ENCODE assay signal across 30 cellular contexts in genomic region chr12:52826611-52827498, GRCh38. TPM values are rescaled to one million over a fixed set of nuclear protein-coding genes. Genes with fewer than 3 reads are reported as not detected.
DNase-seq lines count a peak whose midpoint lies in the region; ATAC-seq, FAIRE-seq and TF ChIP-seq lines count a peak whose summit lies in the region.
"Had no signal": no experiment of that assay in that cellular context is flagged by ENCODE, and none has a peak within 500 bp of the region (broad histone marks: within the 10 kb centered on the region; RNA-seq: fewer than 3 reads in every experiment).

No MANE protein-coding gene starts in this region.

- H3K4me2 ChIP-seq in H1 (ENCODE audit: insufficient read depth in 1 of 2, low read depth in 2 of 2, low read length in 2 of 2) (no peak overlapping the region), mesendoderm (ENCODE audit: low read length) (no peak overlapping the region)

- no peak overlapping the region for H3K9ac ChIP-seq in H1 (replicated peaks in 1 of 4; ENCODE audit: extremely low read depth in 1 of 4, low read depth in 3 of 4, low read length in 3 of 4)
- no peak overlapping the region for H3K9ac ChIP-seq in mesendoderm (ENCODE audit: low read length)

- H3K79me2 ChIP-seq in H1 (ENCODE audit: control insufficient read depth in 1 of 2, insufficient read depth in 2 of 2, low read length in 2 of 2) (no peaks in the 10 kb centered on the region), mesendoderm (ENCODE audit: control insufficient read depth, insufficient read depth, low read length) (no peaks in the 10 kb centered on the region)

- DNase-seq in T47D (ENCODE audit: low read depth in 1 of 2, low spot score in 1 of 2) (peak; percentile 56 to 70), MCF 10A (ENCODE audit: unreplicated experiment) (no peak), H1 (ENCODE audit: low read depth in 1 of 2, low spot score in 2 of 2) (no peak), mesendoderm (peak; percentile 76), G401 (ENCODE audit: low spot score) (no peak), cerebellum (ENCODE audit: low spot score) (no peak), uterus (no peak)
- DNase-seq: activated CD4-positive, alpha-beta T cell treated with anti-CD3 and anti-CD28 coated beads, Interleukin-2, amount 10 ng/mL, durations not matched to agents 7 days and 5 days; BE2C; brain microvascular endothelial cell; colonic mucosa; effector memory CD8-positive, alpha-beta T cell; esophagus squamous epithelium; KG1; midbrain; NCI-H146; NCI-H526 treated with DMSO at 0.1 percent for 48 hours; stimulated activated CD4-positive, alpha-beta T cell treated with anti-CD3 and anti-CD28 coated beads, Interleukin-2, amount 100 ng/mL, for 24 hours; T-helper 2 cell had no signal

- no peak for TF ChIP-seq POLR2A in H1 (IDR thresholded peaks at IDR 0.05; ENCODE audit: control extremely low read depth in 1 of 2, low read depth in 2 of 2, low read length in 2 of 2)
- TF ChIP-seq POLR2A in uterus (IDR thresholded peaks at IDR 0.05) = no peak

- no peaks in the 10 kb centered on the region for H4K20me1 ChIP-seq in H1 (replicated peaks in 1 of 2; ENCODE audit: control insufficient read depth in 1 of 2, insufficient read depth in 2 of 2, low read length in 2 of 2)

- no peak overlapping the region for H3K27ac Mint-ChIP-seq in MCF 10A (ENCODE audit: low read depth, unreplicated experiment)
- H3K27ac Mint-ChIP-seq: activated CD4-positive, alpha-beta T cell treated with anti-CD3 and anti-CD28 coated beads, Interleukin-2, amount 10 ng/mL, durations not matched to agents 7 days and 5 days; effector memory CD8-positive, alpha-beta T cell; stimulated activated memory B cell treated with anti-CD40 and anti-IgM and Interleukin-4, amounts not matched to agents 10 μg/mL and 1 μg/mL and 100 μg/mL, for 72 hours had no signal

- TF ChIP-seq CTCF in MCF 10A (IDR thresholded peaks at IDR 0.05; ENCODE audit: unreplicated experiment) (no peak), H1 (IDR thresholded peaks at IDR 0.05; ENCODE audit: control extremely low read depth in 1 of 3, insufficient read depth in 1 of 3, low read depth in 1 of 3, low read length in 3 of 3) (no peak), uterus (IDR thresholded peaks at IDR 0.05) (no peak)

- TF ChIP-seq EP300 in H1 (IDR thresholded peaks at IDR 0.05; ENCODE audit: borderline replicate concordance in 1 of 2, low read depth in 2 of 2, low read length in 2 of 2) = no peak

- H3K18ac ChIP-seq in H1 (ENCODE audit: extremely low read depth, low read length) (no peak overlapping the region), mesendoderm (ENCODE audit: low read length) (no peak overlapping the region)

- POLR2A ChIA-PET in MCF 10A (lab: Yijun Ruan, JAX) (no interaction called here), H1 (lab: Charles Lee; ENCODE audit: partially characterized antibody) (no interaction called here)

- H3K79me1 ChIP-seq in H1 (ENCODE audit: low read depth, low read length) (no peaks in the 10 kb centered on the region), mesendoderm (ENCODE audit: low read length) (no peaks in the 10 kb centered on the region)

- H2AFZ ChIP-seq in H1 (ENCODE audit: low read length) = no peak overlapping the region

- H3K27me3 Mint-ChIP-seq in MCF 10A (ENCODE audit: insufficient read depth, unreplicated experiment) = peaks cover 15% of the 10 kb centered on the region
- H3K27me3 Mint-ChIP-seq: activated CD4-positive, alpha-beta T cell treated with anti-CD3 and anti-CD28 coated beads, Interleukin-2, amount 10 ng/mL, durations not matched to agents 7 days and 5 days; natural killer cell treated with Interleukin-12 subunit alpha and Interleukin-12 subunit beta and Interleukin-15 and Interleukin-18, amount 100 ng/mL, for 72 hours had no signal

- no peak for TF ChIP-seq RAD21 in H1 (IDR thresholded peaks at IDR 0.05 in 1 of 2, conservative IDR thresholded peaks at IDR 0.05 in 1 of 2; ENCODE audit: low read depth in 2 of 2, low read length in 2 of 2)

- no peak overlapping the region for H3K27ac ChIP-seq in H1 (ENCODE audit: low read depth, low read length)
- no peak overlapping the region for H3K27ac ChIP-seq in mesendoderm (ENCODE audit: low read depth, low read length)
- no peak overlapping the region for H3K27ac ChIP-seq in uterus
- H3K27ac ChIP-seq: brain microvascular endothelial cell, colonic mucosa, esophagus squamous epithelium, gastroesophageal sphincter, SK-N-MC, skin epidermis had no signal

- intact Hi-C loops in MCF 10A (cut with micrococcal nuclease) (no loop called here), uterus (cut with DNase I; ENCODE audit: low total_unique reads) (no loop called here)

- H3K23me2 ChIP-seq in H1 (ENCODE audit: low read depth, low read length) = no peaks in the 10 kb centered on the region

- 0 out of 2 replicates have a peak overlapping the region, but pooled peaks have one; percentile 34 for H2BK20ac ChIP-seq in H1 (ENCODE audit: low read length)

- H3K23ac ChIP-seq in H1 (ENCODE audit: insufficient read length) = no peak overlapping the region
- no peak overlapping the region for H3K23ac ChIP-seq in mesendoderm (ENCODE audit: low read length)

- H3K9me3 Mint-ChIP-seq in MCF 10A (ENCODE audit: unreplicated experiment) = no peaks in the 10 kb centered on the region
- H3K9me3 Mint-ChIP-seq: activated CD4-positive, alpha-beta T cell treated with anti-CD3 and anti-CD28 coated beads, Interleukin-2, amount 10 ng/mL, durations not matched to agents 7 days and 5 days; effector memory CD8-positive, alpha-beta T cell; natural killer cell treated with Interleukin-12 subunit alpha and Interleukin-12 subunit beta and Interleukin-15 and Interleukin-18, amount 100 ng/mL, for 72 hours; stimulated activated memory B cell treated with anti-CD40 and anti-IgM and Interleukin-4, amounts not matched to agents 10 μg/mL and 1 μg/mL and 100 μg/mL, for 72 hours had no signal

- WGBS in H1 (ENCODE audit: extremely low coverage in 1 of 2, insufficient coverage in 1 of 2, insufficient read length in 1 of 2, insufficient replicate concordance in 2 of 2, low coverage in 1 of 2, low lambda C conversion rate in 2 of 2, missing lambda C conversion rate in 1 of 2), 2 experiments = 94% methylated on average over 11 of the region's 11 CpGs; no CpG with 5 or more reads in 1 of the 2 experiments
- no CpG with 5 or more reads among the region's 11 CpGs for WGBS in mesendoderm (ENCODE audit: extremely low coverage, insufficient coverage, low lambda C conversion rate)

- H4K5ac ChIP-seq in H1 (ENCODE audit: insufficient read length, low read depth, low read length) = no peak overlapping the region
- no peak overlapping the region for H4K5ac ChIP-seq in mesendoderm (ENCODE audit: low read length)

- H3K27me3 ChIP-seq in H1 (replicated peaks in 1 of 4; ENCODE audit: control insufficient read depth in 3 of 4, extremely low read depth in 1 of 4, insufficient read depth in 3 of 4, low read length in 3 of 4) = 0 out of 7 replicates have a peak, but pooled peaks cover 0 to 2% (median 0%) of the 10 kb centered on the region in 4 experiments
- no peaks in the 10 kb centered on the region for H3K27me3 ChIP-seq in mesendoderm (ENCODE audit: insufficient read depth, low read length, poor library complexity)
- no peaks in the 10 kb centered on the region for H3K27me3 ChIP-seq in uterus
- H3K27me3 ChIP-seq: brain microvascular endothelial cell, colonic mucosa, gastroesophageal sphincter had no signal

- no peak overlapping the region for H3K4ac ChIP-seq in H1 (replicated peaks; ENCODE audit: insufficient read length, low read depth, low read length)
- H3K4ac ChIP-seq in mesendoderm (ENCODE audit: low read depth, low read length) = no peak overlapping the region

- H2BK120ac ChIP-seq in H1 (replicated peaks; ENCODE audit: low read depth, low read length) (no peak overlapping the region), mesendoderm (ENCODE audit: low read depth, low read length) (no peak overlapping the region)

- no peak overlapping the region for H2BK15ac ChIP-seq in H1 (ENCODE audit: low read length)
- no peak overlapping the region for H2BK15ac ChIP-seq in mesendoderm (replicated peaks; ENCODE audit: low read depth)

- H3K4me1 ChIP-seq in H1 (replicated peaks in 1 of 4; ENCODE audit: control insufficient read depth in 3 of 4, insufficient read depth in 4 of 4, low read length in 3 of 4) = no peaks in the 10 kb centered on the region; a peak in 2 of 7 replicates
- H3K4me1 ChIP-seq in mesendoderm (ENCODE audit: control insufficient read depth, low read depth, low read length) = no peaks in the 10 kb centered on the region
- no peaks in the 10 kb centered on the region for H3K4me1 ChIP-seq in uterus
- H3K4me1 ChIP-seq: BE2C, colonic mucosa, HAP-1 had no signal

- H2BK5ac ChIP-seq in H1 (ENCODE audit: low read depth, low read length) (peak overlapping the region; percentile 3; the same call in 1 of the 2 replicates), mesendoderm (ENCODE audit: low read length) (no peak overlapping the region)

- H2AK5ac ChIP-seq in H1 (ENCODE audit: low read depth, low read length) = peak overlapping the region; percentile 98; the same call in 1 of the 2 replicates
- no peak overlapping the region for H2AK5ac ChIP-seq in mesendoderm (ENCODE audit: low read length)

- H3K9me3 ChIP-seq in H1 (ENCODE audit: insufficient read depth in 2 of 2, low read depth in 1 of 2, low read length in 1 of 2) = no peaks in the 10 kb centered on the region
- H3K9me3 ChIP-seq in uterus = no peaks in the 10 kb centered on the region
- H3K9me3 ChIP-seq: BE2C, colonic mucosa, esophagus squamous epithelium, gastroesophageal sphincter, HAP-1 had no signal

- H3K56ac ChIP-seq in H1 (replicated peaks; ENCODE audit: insufficient read length, low read depth, low read length) (no peak overlapping the region), mesendoderm (ENCODE audit: low read length) (no peak overlapping the region)

- FAIRE-seq in H1 (lab: Jason Lieb, UNC) = no peak

- no peak for ATAC-seq in GM19324 (IDR thresholded peaks at IDR 0.05; ENCODE audit: low FRiP score, unreplicated experiment)
- ATAC-seq: effector memory CD8-positive, alpha-beta T cell; gastroesophageal sphincter; natural killer cell treated with Interleukin-12 subunit alpha and Interleukin-12 subunit beta and Interleukin-15 and Interleukin-18, amount 100 ng/mL, for 72 hours; stimulated activated memory B cell treated with anti-CD40 and anti-IgM and Interleukin-4, amounts not matched to agents 10 μg/mL and 1 μg/mL and 100 μg/mL, for 72 hours had no signal

- no peak overlapping the region for H3K4me3 Mint-ChIP-seq in MCF 10A (ENCODE audit: unreplicated experiment)
- H3K4me3 Mint-ChIP-seq: activated CD4-positive, alpha-beta T cell treated with anti-CD3 and anti-CD28 coated beads, Interleukin-2, amount 10 ng/mL, durations not matched to agents 7 days and 5 days; effector memory CD8-positive, alpha-beta T cell; stimulated activated memory B cell treated with anti-CD40 and anti-IgM and Interleukin-4, amounts not matched to agents 10 μg/mL and 1 μg/mL and 100 μg/mL, for 72 hours had no signal

- BruUV-seq in MCF 10A (replicated peaks; lab: Mats Ljungman, UMichigan) = no TSS peak

- H4K91ac ChIP-seq in H1 (replicated peaks; ENCODE audit: insufficient read length, low read length) = peak overlapping the region; percentile 20

- CTCF ChIA-PET in MCF 10A (lab: Yijun Ruan, JAX) (interaction anchor here (0.6 kb wide), 2 partner anchors 20 to 162 kb away, joined by 3 to 4 read pairs; no protein-coding TSS in a partner anchor), H1 (lab: Charles Lee; ENCODE audit: partially characterized antibody) (interaction anchor here (1.2 to 3.7 kb wide), 4 partner anchors 21 to 120 kb away, joined by 3 to 13 read pairs (median 4); no protein-coding TSS in a partner anchor)

- H3K4me1 Mint-ChIP-seq in MCF 10A (ENCODE audit: insufficient read depth, unreplicated experiment) = no peaks in the 10 kb centered on the region
- H3K4me1 Mint-ChIP-seq: stimulated activated memory B cell treated with anti-CD40 and anti-IgM and Interleukin-4, amounts not matched to agents 10 μg/mL and 1 μg/mL and 100 μg/mL, for 72 hours had no signal

- H2BK12ac ChIP-seq in H1 (ENCODE audit: low read depth, low read length) = peak overlapping the region; percentile 51

- no peak overlapping the region for H4K8ac ChIP-seq in H1 (ENCODE audit: extremely low read depth, insufficient read depth, low read length)
- H4K8ac ChIP-seq in mesendoderm (ENCODE audit: low read depth, low read length) = no peak overlapping the region

- H3K4me3 ChIP-seq in H1 (ENCODE audit: extremely low read depth in 1 of 4, insufficient read depth in 2 of 4, low read depth in 3 of 4, low read length in 4 of 4) (no peak overlapping the region), mesendoderm (ENCODE audit: low read length) (no peak overlapping the region), uterus (no peak overlapping the region)
- H3K4me3 ChIP-seq: colonic mucosa, esophagus squamous epithelium, gastroesophageal sphincter, HAP-1, SK-N-MC, skin epidermis had no signal

- in situ Hi-C loops in T47D (cut with HindIII; ENCODE audit: low pct_unique_long_range_greater_than_20kb, low sequenced_read_pairs) (no loop called here), G401 (cut with HindIII; ENCODE audit: low sequenced_read_pairs) (no loop called here)

- H3K36me3 ChIP-seq in H1 (ENCODE audit: control insufficient read depth in 2 of 4, insufficient read depth in 4 of 4, low read length in 3 of 4) (no peaks in the 10 kb centered on the region), mesendoderm (ENCODE audit: control insufficient read depth, insufficient read depth, low read length) (no peaks in the 10 kb centered on the region), uterus (no peaks in the 10 kb centered on the region)
- H3K36me3 ChIP-seq: BE2C, brain microvascular endothelial cell, colonic mucosa, esophagus squamous epithelium, gastroesophageal sphincter, HAP-1 had no signal

- H3K14ac ChIP-seq in H1 (ENCODE audit: insufficient read length) = no peak overlapping the region

- H3K36me3 Mint-ChIP-seq in MCF 10A (ENCODE audit: insufficient read depth, unreplicated experiment) = no peaks in the 10 kb centered on the region
- H3K36me3 Mint-ChIP-seq: natural killer cell treated with Interleukin-12 subunit alpha and Interleukin-12 subunit beta and Interleukin-15 and Interleukin-18, amount 100 ng/mL, for 72 hours; stimulated activated memory B cell treated with anti-CD40 and anti-IgM and Interleukin-4, amounts not matched to agents 10 μg/mL and 1 μg/mL and 100 μg/mL, for 72 hours had no signal

RNA-seq across cellular contexts. Expression of gene KRT79, which starts 7.3 kb away (rescaled TPM):
- total RNA-seq in MCF 10A (2022) (not detected in 2 replicates), cerebellum (not detected), uterus (not detected)
- not detected in 2 replicates for total RNA-seq in H1 (2021; fragmentation: NEBNext Ultra II Directional; extraction: Animal tissue kit (Norgen Biotek cat#: 25700))
- not detected in 2 replicates for polyA plus RNA-seq in H1 (2011; rRNA removed)
- polyA plus RNA-seq in H1 (2011; cell fraction: cytosol; rRNA removed) = not detected
- not detected for polyA plus RNA-seq in H1 (2011; cell fraction: nucleus; rRNA removed)
- not detected in 4 replicates for polyA plus RNA-seq in H1 (2012, experiment 1 of 2)
- polyA plus RNA-seq in H1 (2012, experiment 2 of 2) = not detected
- polyA plus RNA-seq in H1 (2013, experiment 1 of 2) = not detected
- polyA plus RNA-seq in H1 (2013, experiment 2 of 2) = not detected
- polyA minus RNA-seq in H1 (2011; rRNA and poly(A)+ RNA removed) = not detected in 2 replicates
- not detected for polyA minus RNA-seq in H1 (2011; cell fraction: cytosol; rRNA and poly(A)+ RNA removed)
- not detected for polyA minus RNA-seq in H1 (2011; cell fraction: nucleus; rRNA and poly(A)+ RNA removed)
- not detected for polyA plus RNA-seq in mesendoderm (2013, experiment 1 of 2)
- polyA plus RNA-seq in mesendoderm (2013, experiment 2 of 2) = not detected
- not detected in 2 replicates for total RNA-seq in G401 (2014; rRNA removed; shearing (Covaris generic))
- total RNA-seq: activated CD4-positive, alpha-beta T cell treated with anti-CD3 and anti-CD28 coated beads, Interleukin-2, amount 10 ng/mL, durations not matched to agents 7 days and 5 days; colonic mucosa; gastroesophageal sphincter; natural killer cell treated with Interleukin-12 subunit alpha and Interleukin-12 subunit beta and Interleukin-15 and Interleukin-18, amount 100 ng/mL, for 72 hours; temporal lobe had no signal

RNA-seq across cellular contexts. Expression of gene KRT4, which starts 12.9 kb away (rescaled TPM):
- not detected in 2 replicates for total RNA-seq in MCF 10A (2022)
- not detected in 2 replicates for total RNA-seq in H1 (2021; fragmentation: NEBNext Ultra II Directional; extraction: Animal tissue kit (Norgen Biotek cat#: 25700))
- polyA plus RNA-seq in H1 (2011; rRNA removed) = 0.06 TPM in 1 of 2 replicates, not detected in the other
- not detected for polyA plus RNA-seq in H1 (2011; cell fraction: cytosol; rRNA removed)
- polyA plus RNA-seq in H1 (2011; cell fraction: nucleus; rRNA removed) = not detected
- polyA plus RNA-seq in H1 (2012, experiment 1 of 2) = not detected in 4 replicates
- not detected for polyA plus RNA-seq in H1 (2012, experiment 2 of 2)
- 0.02 TPM for polyA plus RNA-seq in H1 (2013, experiment 1 of 2)
- polyA plus RNA-seq in H1 (2013, experiment 2 of 2) = not detected
- polyA minus RNA-seq in H1 (2011; rRNA and poly(A)+ RNA removed) = not detected in 2 replicates
- polyA minus RNA-seq in H1 (2011; cell fraction: cytosol; rRNA and poly(A)+ RNA removed) = not detected
- polyA minus RNA-seq in H1 (2011; cell fraction: nucleus; rRNA and poly(A)+ RNA removed) = not detected
- polyA plus RNA-seq in mesendoderm (2013, experiment 1 of 2) = not detected
- not detected for polyA plus RNA-seq in mesendoderm (2013, experiment 2 of 2)
- not detected in 2 replicates for total RNA-seq in G401 (2014; rRNA removed; shearing (Covaris generic))
- not detected for total RNA-seq in cerebellum
- total RNA-seq in uterus = not detected
- total RNA-seq: A172; activated CD4-positive, alpha-beta T cell treated with anti-CD3 and anti-CD28 coated beads, Interleukin-2, amount 10 ng/mL, durations not matched to agents 7 days and 5 days; colonic mucosa; Daoy; natural killer cell treated with Interleukin-12 subunit alpha and Interleukin-12 subunit beta and Interleukin-15 and Interleukin-18, amount 100 ng/mL, for 72 hours; RPMI7951; temporal lobe had no signal

RNA-seq across cellular contexts. Expression of gene KRT78, which starts 21.9 kb away (rescaled TPM):
- total RNA-seq in MCF 10A (2022) (not detected in 2 replicates), cerebellum (not detected), uterus (not detected)
- total RNA-seq in H1 (2021; fragmentation: NEBNext Ultra II Directional; extraction: Animal tissue kit (Norgen Biotek cat#: 25700)) = not detected in 2 replicates
- polyA plus RNA-seq in H1 (2011; rRNA removed) = not detected in 2 replicates
- polyA plus RNA-seq in H1 (2011; cell fraction: cytosol; rRNA removed) = not detected
- not detected for polyA plus RNA-seq in H1 (2011; cell fraction: nucleus; rRNA removed)
- not detected in 4 replicates for polyA plus RNA-seq in H1 (2012, experiment 1 of 2)
- polyA plus RNA-seq in H1 (2012, experiment 2 of 2) = not detected
- not detected for polyA plus RNA-seq in H1 (2013, experiment 1 of 2)
- polyA plus RNA-seq in H1 (2013, experiment 2 of 2) = not detected
- not detected in 2 replicates for polyA minus RNA-seq in H1 (2011; rRNA and poly(A)+ RNA removed)
- polyA minus RNA-seq in H1 (2011; cell fraction: cytosol; rRNA and poly(A)+ RNA removed) = not detected
- polyA minus RNA-seq in H1 (2011; cell fraction: nucleus; rRNA and poly(A)+ RNA removed) = not detected
- polyA plus RNA-seq in mesendoderm (2013, experiment 1 of 2) = not detected
- polyA plus RNA-seq in mesendoderm (2013, experiment 2 of 2) = not detected
- total RNA-seq in G401 (2014; rRNA removed; shearing (Covaris generic)) = 0.61 TPM in 1 of 2 replicates, not detected in the other
- total RNA-seq: A172; activated CD4-positive, alpha-beta T cell treated with anti-CD3 and anti-CD28 coated beads, Interleukin-2, amount 10 ng/mL, durations not matched to agents 7 days and 5 days; colonic mucosa; Daoy; natural killer cell treated with Interleukin-12 subunit alpha and Interleukin-12 subunit beta and Interleukin-15 and Interleukin-18, amount 100 ng/mL, for 72 hours; temporal lobe had no signal

RNA-seq across cellular contexts. Expression of gene KRT3, which starts 30.9 kb away (rescaled TPM):
- total RNA-seq in MCF 10A (2022) = not detected in 2 replicates
- total RNA-seq in H1 (2021; fragmentation: NEBNext Ultra II Directional; extraction: Animal tissue kit (Norgen Biotek cat#: 25700)) = not detected in 2 replicates
- not detected in 2 replicates for polyA plus RNA-seq in H1 (2011; rRNA removed)
- 0.03 TPM for polyA plus RNA-seq in H1 (2011; cell fraction: cytosol; rRNA removed)
- not detected for polyA plus RNA-seq in H1 (2011; cell fraction: nucleus; rRNA removed)
- polyA plus RNA-seq in H1 (2012, experiment 1 of 2) = not detected in 4 replicates
- polyA plus RNA-seq in H1 (2012, experiment 2 of 2) = not detected
- not detected for polyA plus RNA-seq in H1 (2013, experiment 1 of 2)
- not detected for polyA plus RNA-seq in H1 (2013, experiment 2 of 2)
- not detected in 2 replicates for polyA minus RNA-seq in H1 (2011; rRNA and poly(A)+ RNA removed)
- not detected for polyA minus RNA-seq in H1 (2011; cell fraction: cytosol; rRNA and poly(A)+ RNA removed)
- not detected for polyA minus RNA-seq in H1 (2011; cell fraction: nucleus; rRNA and poly(A)+ RNA removed)
- not detected for polyA plus RNA-seq in mesendoderm (2013, experiment 1 of 2)
- not detected for polyA plus RNA-seq in mesendoderm (2013, experiment 2 of 2)
- not detected in 2 replicates for total RNA-seq in G401 (2014; rRNA removed; shearing (Covaris generic))
- not detected for total RNA-seq in cerebellum
- total RNA-seq in uterus = not detected
- total RNA-seq: A172; activated CD4-positive, alpha-beta T cell treated with anti-CD3 and anti-CD28 coated beads, Interleukin-2, amount 10 ng/mL, durations not matched to agents 7 days and 5 days; colonic mucosa; Daoy; gastroesophageal sphincter; natural killer cell treated with Interleukin-12 subunit alpha and Interleukin-12 subunit beta and Interleukin-15 and Interleukin-18, amount 100 ng/mL, for 72 hours; temporal lobe had no signal

RNA-seq across cellular contexts. Expression of gene KRT76, which starts 49.7 kb away (rescaled TPM):
- total RNA-seq in MCF 10A (2022) = not detected in 2 replicates
- not detected in 2 replicates for total RNA-seq in H1 (2021; fragmentation: NEBNext Ultra II Directional; extraction: Animal tissue kit (Norgen Biotek cat#: 25700))
- not detected in 2 replicates for polyA plus RNA-seq in H1 (2011; rRNA removed)
- not detected for polyA plus RNA-seq in H1 (2011; cell fraction: cytosol; rRNA removed)
- polyA plus RNA-seq in H1 (2011; cell fraction: nucleus; rRNA removed) = not detected
- not detected in 4 replicates for polyA plus RNA-seq in H1 (2012, experiment 1 of 2)
- polyA plus RNA-seq in H1 (2012, experiment 2 of 2) = not detected
- not detected for polyA plus RNA-seq in H1 (2013, experiment 1 of 2)
- polyA plus RNA-seq in H1 (2013, experiment 2 of 2) = not detected
- polyA minus RNA-seq in H1 (2011; rRNA and poly(A)+ RNA removed) = not detected in 2 replicates
- polyA minus RNA-seq in H1 (2011; cell fraction: cytosol; rRNA and poly(A)+ RNA removed) = not detected
- not detected for polyA minus RNA-seq in H1 (2011; cell fraction: nucleus; rRNA and poly(A)+ RNA removed)
- not detected for polyA plus RNA-seq in mesendoderm (2013, experiment 1 of 2)
- not detected for polyA plus RNA-seq in mesendoderm (2013, experiment 2 of 2)
- not detected in 2 replicates for total RNA-seq in G401 (2014; rRNA removed; shearing (Covaris generic))
- not detected for total RNA-seq in cerebellum
- total RNA-seq in uterus = not detected
- total RNA-seq: A172; activated CD4-positive, alpha-beta T cell treated with anti-CD3 and anti-CD28 coated beads, Interleukin-2, amount 10 ng/mL, durations not matched to agents 7 days and 5 days; colonic mucosa; Daoy; esophagus squamous epithelium; natural killer cell treated with Interleukin-12 subunit alpha and Interleukin-12 subunit beta and Interleukin-15 and Interleukin-18, amount 100 ng/mL, for 72 hours; RPMI7951; temporal lobe had no signal

Comparison
In these comparisons a context has a peak if more than half of its experiments do, and no peak if none do; other contexts are left out.
1. DNase-seq: peak in T47D (2 of 2) and mesendoderm (single experiment); none in MCF 10A (single experiment), H1 (0 of 2), G401 (single experiment), cerebellum (single experiment) and uterus (0 of 2).